14 cellular contexts compared by ENCODE assay signal in genomic region chr22:46673205-46673604, GRCh38. TPM values are rescaled to one million over a fixed set of nuclear protein-coding genes. Genes with fewer than 3 reads are reported as not detected.
DNase-seq lines count a peak whose midpoint lies in the region; ATAC-seq, FAIRE-seq and TF ChIP-seq lines count a peak whose summit lies in the region.
"Had no signal": no experiment of that assay in that cellular context is flagged by ENCODE, and none has a peak within 500 bp of the region (broad histone marks: within the 10 kb centered on the region; RNA-seq: fewer than 3 reads in every experiment).

No MANE protein-coding gene starts in this region.

- H3K4me3 Mint-ChIP-seq in activated naive CD8-positive, alpha-beta T cell treated with anti-CD3 and anti-CD28 coated beads, Interleukin-2, amount 10 ng/mL, durations not matched to agents 7 days and 5 days, result peak overlapping the region; percentile 88
- H3K4me3 Mint-ChIP-seq: neural progenitor cell had no signal

- H3K18ac ChIP-seq in IMR-90 (ENCODE audit: low read depth, low read length), result no peak overlapping the region

- FAIRE-seq in pancreas (lab: Jason Lieb, UNC), result no peak
- FAIRE-seq: frontal cortex had no signal

- H2BK20ac ChIP-seq in IMR-90 (ENCODE audit: low read depth, low read length), result no peak overlapping the region

- no peak overlapping the region for H4K8ac ChIP-seq in IMR-90 (ENCODE audit: low read depth in 2 of 2, low read length in 2 of 2)

- no peak for TF ChIP-seq RAD21 in IMR-90 (IDR thresholded peaks at IDR 0.05; ENCODE audit: low read length)

- ATAC-seq in heart right ventricle, result no peak
- ATAC-seq in left ventricle myocardium superior, result no peak
- ATAC-seq in IMR-90 (ENCODE audit: low read depth), result no peak
- no peak for ATAC-seq in activated naive CD8-positive, alpha-beta T cell treated with anti-CD3 and anti-CD28 coated beads, Interleukin-2, amount 10 ng/mL, durations not matched to agents 7 days and 5 days (ENCODE audit: low read depth)
- no peak for ATAC-seq in pancreas

- H2AK9ac ChIP-seq in IMR-90 (replicated peaks; ENCODE audit: low read depth, low read length, poor library complexity), result no peak overlapping the region

- H2AFZ ChIP-seq in IMR-90 (replicated peaks; ENCODE audit: low read length, poor library complexity), result peak overlapping the region; percentile 43
- H2AFZ ChIP-seq: neural progenitor cell had no signal

- in situ Hi-C loops in IMR-90 (cut with MboI; ENCODE audit: low sequenced_read_pairs), result no loop called here

- H4K5ac ChIP-seq in IMR-90 (ENCODE audit: low read depth, low read length), result no peak overlapping the region

- no peak overlapping the region for H3K9ac ChIP-seq in IMR-90 (ENCODE audit: low read depth, low read length)
- H3K9ac ChIP-seq: neural progenitor cell had no signal

- H3K36me3 ChIP-seq in heart right ventricle, result peaks cover 0 to 92% (median 18%) of the 10 kb centered on the region in 9 donors
- peaks cover 66% of the 10 kb centered on the region for H3K36me3 ChIP-seq in IMR-90 (ENCODE audit: control insufficient read depth, insufficient read depth, low read length)
- peaks cover 40% of the 10 kb centered on the region for H3K36me3 ChIP-seq in thymus (ENCODE audit: control insufficient read depth, insufficient read depth)
- H3K36me3 ChIP-seq in pancreas, result peaks cover 0 to 16% (median 13%) of the 10 kb centered on the region in 3 donors
- H3K36me3 ChIP-seq: neural progenitor cell had no signal

- no peak for TF ChIP-seq CTCF in heart right ventricle (IDR thresholded peaks at IDR 0.05)
- TF ChIP-seq CTCF in IMR-90 (conservative IDR thresholded peaks at IDR 0.05; ENCODE audit: low read depth, low read length), result no peak
- TF ChIP-seq CTCF in pancreas (IDR thresholded peaks at IDR 0.05), result no peak

- no peak overlapping the region for H3K14ac ChIP-seq in IMR-90 (replicated peaks; ENCODE audit: low read depth, low read length)

- BruUV-seq in IMR-90 (replicated peaks; lab: Mats Ljungman, UMichigan), result no TSS peak

- dilution Hi-C loops in IMR-90 (cut with HindIII; ENCODE audit: low sequenced_read_pairs, unreplicated experiment), result no loop called here

- no peak overlapping the region for H2AK5ac ChIP-seq in IMR-90 (ENCODE audit: low read depth, low read length)

- WGBS in heart right ventricle, 2 donors, result 90% methylated on average over 10 of the region's 10 CpGs
- WGBS in IMR-90 (ENCODE audit: extremely low coverage in 2 of 2, insufficient read length in 1 of 2), 2 experiments, result 78% methylated on average over 5 of the region's 10 CpGs; no CpG with 5 or more reads in 1 of the 2 experiments
- WGBS in thymus, result 69% methylated on average over 10 of the region's 10 CpGs
- 79 to 93% methylated on average over 10 of the region's 10 CpGs for WGBS in pancreas, 2 donors

- H3K27me3 Mint-ChIP-seq in activated naive CD8-positive, alpha-beta T cell treated with anti-CD3 and anti-CD28 coated beads, Interleukin-2, amount 10 ng/mL, durations not matched to agents 7 days and 5 days, result no peaks in the 10 kb centered on the region

- no peak overlapping the region for H3K4me2 ChIP-seq in IMR-90 (ENCODE audit: low read depth, low read length)
- H3K4me2 ChIP-seq: neural progenitor cell had no signal

- no peaks in the 10 kb centered on the region for H3K79me1 ChIP-seq in IMR-90 (ENCODE audit: low read depth in 1 of 2, low read length in 2 of 2)

- H3K27ac ChIP-seq in heart right ventricle, result peak overlapping the region in 8 of 10 donors; percentile 55 to 84 (median 76)
- H3K27ac ChIP-seq in IMR-90 (ENCODE audit: insufficient read depth, low read length), result no peak overlapping the region
- H3K27ac ChIP-seq in thymus (ENCODE audit: low read depth), result peak overlapping the region; percentile 90
- H3K27ac ChIP-seq in pancreas, result no peak overlapping the region
- H3K27ac ChIP-seq: neural progenitor cell had no signal

- H3K27me3 ChIP-seq in heart right ventricle (no peaks in the 10 kb centered on the region), IMR-90 (ENCODE audit: control insufficient read depth, insufficient read depth, low read length) (no peaks in the 10 kb centered on the region), thymus (ENCODE audit: control insufficient read depth, insufficient read depth) (no peaks in the 10 kb centered on the region), pancreas (no peaks in the 10 kb centered on the region)
- H3K27me3 ChIP-seq: neural progenitor cell, right atrium auricular region had no signal

- no peaks in the 10 kb centered on the region for H3K9me1 ChIP-seq in IMR-90 (ENCODE audit: insufficient read depth, low read length)

- POLR2A ChIA-PET in IMR-90 (lab: Charles Lee; ENCODE audit: unreplicated experiment), result no interaction called here
- POLR2A ChIA-PET in activated naive CD8-positive, alpha-beta T cell treated with anti-CD3 and anti-CD28 coated beads, Interleukin-2, amount 10 ng/mL, durations not matched to agents 7 days and 5 days (lab: Charles Lee), result no interaction called here

- CTCF ChIA-PET in IMR-90 (lab: Yijun Ruan, JAX), result no interaction called here

- no peak overlapping the region for H3K23ac ChIP-seq in IMR-90 (ENCODE audit: low read depth, low read length)

- intact Hi-C loops in heart right ventricle (cut with DNase I) (no loop called here), left ventricle myocardium superior (cut with micrococcal nuclease) (no loop called here), IMR-90 (cut with micrococcal nuclease) (no loop called here), pancreas (cut with DNase I) (no loop called here)

- peaks cover 3% of the 10 kb centered on the region for H3K36me3 Mint-ChIP-seq in activated naive CD8-positive, alpha-beta T cell treated with anti-CD3 and anti-CD28 coated beads, Interleukin-2, amount 10 ng/mL, durations not matched to agents 7 days and 5 days

- no peak overlapping the region for H4K91ac ChIP-seq in IMR-90 (ENCODE audit: insufficient read depth, low read depth, low read length)

- no peaks in the 10 kb centered on the region for H3K9me3 Mint-ChIP-seq in activated naive CD8-positive, alpha-beta T cell treated with anti-CD3 and anti-CD28 coated beads, Interleukin-2, amount 10 ng/mL, durations not matched to agents 7 days and 5 days
- H3K9me3 Mint-ChIP-seq: immature natural killer cell, neural progenitor cell had no signal

- no peak overlapping the region for H2BK120ac ChIP-seq in IMR-90 (ENCODE audit: low read depth, low read length)

- H3K9me3 ChIP-seq in heart right ventricle (no peaks in the 10 kb centered on the region), IMR-90 (ENCODE audit: control insufficient read depth, insufficient read depth, low read length) (no peaks in the 10 kb centered on the region), thymus (ENCODE audit: control insufficient read depth) (no peaks in the 10 kb centered on the region), pancreas (no peaks in the 10 kb centered on the region)
- H3K9me3 ChIP-seq: right atrium auricular region had no signal

- H2BK5ac ChIP-seq in IMR-90 (ENCODE audit: low read depth, low read length, poor library complexity, severe bottlenecking), result no peak overlapping the region

- no peak overlapping the region for H3K56ac ChIP-seq in IMR-90 (ENCODE audit: extremely low read depth, insufficient read depth, low read length)

- DNase-seq in heart right ventricle, result no peak
- no peak for DNase-seq in left ventricle myocardium superior
- DNase-seq in IMR-90, result no peak
- DNase-seq in activated naive CD8-positive, alpha-beta T cell treated with anti-CD3 and anti-CD28 coated beads, Interleukin-2, amount 10 ng/mL, durations not matched to agents 7 days and 5 days, result no peak
- DNase-seq in COLO829 (ENCODE audit: low spot score), result no peak
- DNase-seq in SIG-M5 treated with dmso at 0.1 percent for 504 hours (lab: John Stamatoyannopoulos, UW; ENCODE audit: unreplicated experiment), result no peak
- DNase-seq in pancreas, result no peak
- DNase-seq: cerebellar nuclear complex, HCEC 1CT, immature natural killer cell had no signal

- TF ChIP-seq POLR2A in IMR-90 (IDR thresholded peaks at IDR 0.05; ENCODE audit: low read depth, low read length), result no peak

- no peaks in the 10 kb centered on the region for H4K20me1 ChIP-seq in IMR-90 (ENCODE audit: insufficient read depth, low read length)

- peak overlapping the region; percentile 97 for H3K27ac Mint-ChIP-seq in activated naive CD8-positive, alpha-beta T cell treated with anti-CD3 and anti-CD28 coated beads, Interleukin-2, amount 10 ng/mL, durations not matched to agents 7 days and 5 days
- H3K27ac Mint-ChIP-seq: neural progenitor cell had no signal

- peaks cover 3 to 59% (median 23%) of the 10 kb centered on the region in 9 donors for H3K4me1 ChIP-seq in heart right ventricle
- no peaks in the 10 kb centered on the region for H3K4me1 ChIP-seq in IMR-90 (ENCODE audit: control insufficient read depth, insufficient read depth, low read length)
- peaks cover 26% of the 10 kb centered on the region for H3K4me1 ChIP-seq in thymus (ENCODE audit: control insufficient read depth, insufficient read depth, low read length)
- H3K4me1 ChIP-seq in pancreas, result no peaks in the 10 kb centered on the region
- H3K4me1 ChIP-seq: neural progenitor cell had no signal

- H3K4ac ChIP-seq in IMR-90 (ENCODE audit: low read depth, low read length), result no peak overlapping the region

- H2BK15ac ChIP-seq in IMR-90 (ENCODE audit: low read depth, low read length), result no peak overlapping the region

- H3K4me1 Mint-ChIP-seq in activated naive CD8-positive, alpha-beta T cell treated with anti-CD3 and anti-CD28 coated beads, Interleukin-2, amount 10 ng/mL, durations not matched to agents 7 days and 5 days, result peaks cover 12% of the 10 kb centered on the region

- no peak overlapping the region for H3K4me3 ChIP-seq in heart right ventricle
- no peak overlapping the region for H3K4me3 ChIP-seq in IMR-90 (ENCODE audit: insufficient read depth, low read depth, low read length)
- no peak overlapping the region for H3K4me3 ChIP-seq in thymus (ENCODE audit: low read length)
- no peak overlapping the region for H3K4me3 ChIP-seq in pancreas
- H3K4me3 ChIP-seq: neural progenitor cell, right atrium auricular region had no signal

RNA-seq across cellular contexts. Expression of gene GRAMD4, which starts 53.0 kb away (rescaled TPM):
- total RNA-seq in heart right ventricle (100 to 1,000 TPM in 3 of 10 donors, 10 to 100 TPM in 7; 53.9 to 143 (median 71.0) TPM), left ventricle myocardium superior (94.0 TPM), IMR-90 (2012; rRNA removed) (2.7 and 2.8 TPM in 2 replicates), pancreas (10 to 100 TPM; 16.6 to 36.4 (median 23.6) TPM)
- polyA plus RNA-seq in heart right ventricle (10 to 100 TPM; 29.3 to 33.3 TPM), IMR-90 (2012; rRNA removed) (5.8 and 7.4 TPM in 2 replicates), thymus (34.4 TPM), pancreas (10 to 100 TPM; 13.2 to 13.8 TPM)
- 3.2 and 5.9 TPM in 2 replicates for polyA plus RNA-seq in IMR-90 (2012; cell fraction: cytosol; rRNA removed)
- 11.4 and 12.3 TPM in 2 replicates for polyA plus RNA-seq in IMR-90 (2012; cell fraction: nucleus; rRNA removed; ENCODE audit: low replicate concordance)
- total RNA-seq in activated naive CD8-positive, alpha-beta T cell treated with anti-CD3 and anti-CD28 coated beads, Interleukin-2, amount 10 ng/mL, durations not matched to agents 7 days and 5 days, result 10 to 100 TPM; 20.2 to 23.2 TPM

Comparison
In these comparisons a context has a peak if more than half of its experiments do, and no peak if none do; other contexts are left out.
1. H3K27ac ChIP-seq: peak in heart right ventricle (8 of 10) and thymus (single experiment); none in IMR-90 (single experiment) and pancreas (0 of 4).